Comparison of ENCODE assay signal across 12 cellular contexts in genomic region chr17:7656958-7657715, GRCh38. TPM values are rescaled to one million over a fixed set of nuclear protein-coding genes. Genes with fewer than 3 reads are reported as not detected.
A peak's percentile ranks its signal among the peaks of the same experiment; 100 is the strongest.
DNase-seq lines count a peak whose midpoint lies in the region; ATAC-seq and TF ChIP-seq lines count a peak whose summit lies in the region.
"Had no signal": no experiment of that assay in that cellular context is flagged by ENCODE, and none has a peak within 500 bp of the region (broad histone marks: within the 10 kb centered on the region; RNA-seq: fewer than 3 reads in every experiment).

No MANE protein-coding gene starts in this region.

- DNase-seq in Ammon's horn (ENCODE audit: low spot score) (peak; percentile 74), WTC11 (ENCODE audit: low spot score) (peak; percentile 94), left ventricle myocardium superior (peak; percentile 78), SW 1271 (lab: John Stamatoyannopoulos, UW) (no peak), NCI-H1092 treated with DMSO at 0.1 percent for 48 hours (lab: John Stamatoyannopoulos, UW) (no peak)
- DNase-seq: NCI-H2081 treated with DMSO at 0.1 percent for 48 hours; stimulated activated CD8-positive, alpha-beta memory T cell treated with anti-CD3 and anti-CD28 coated beads, Interleukin-4, amount 100 ng/mL, for 48 hours had no signal

- H3K27ac Mint-ChIP-seq in WTC11 = peak overlapping the region; percentile 97
- peak overlapping the region; percentile 82 to 92 (median 82) for H3K27ac Mint-ChIP-seq in nephron

- TF ChIP-seq CTCF in WTC11 (IDR thresholded peaks at IDR 0.05) (no peak), nephron (IDR thresholded peaks at IDR 0.05; ENCODE audit: unreplicated experiment in 3 of 3) (no peak)

- H3K27me3 Mint-ChIP-seq in WTC11 (ENCODE audit: low read depth) = peaks cover 14% of the 10 kb centered on the region
- peaks cover 15% of the 10 kb centered on the region for H3K27me3 Mint-ChIP-seq in nephron (ENCODE audit: low read depth)

- H3K4me3 Mint-ChIP-seq in WTC11 (peak overlapping the region; percentile 53), nephron (peak overlapping the region; percentile 31 to 62 (median 44))
- H3K4me3 Mint-ChIP-seq: central memory CD8-positive, alpha-beta T cell had no signal

- H3K4me1 Mint-ChIP-seq in WTC11 (peaks cover 46% of the 10 kb centered on the region), nephron (peaks cover 39% of the 10 kb centered on the region)
- H3K4me1 Mint-ChIP-seq: central memory CD8-positive, alpha-beta T cell had no signal

- POLR2A ChIA-PET in WTC11 (lab: Charles Lee) = interaction anchor here (0.5 to 2.4 kb wide), 15 partner anchors 9 to 185 kb away, joined by 3 to 22 read pairs (median 5); partner anchors contain the start of genes DNAH2, EFNB3, FXR2 and MPDU1

- ATAC-seq in WTC11 (peak; percentile 91), left ventricle myocardium superior (peak; percentile 79), esophagus mucosa (no peak), GM21526 (IDR thresholded peaks at IDR 0.05; ENCODE audit: low FRiP score, unreplicated experiment) (no peak)

- CTCF ChIA-PET in WTC11 (lab: Charles Lee) = interaction anchor here (0.5 to 6.9 kb wide), 24 partner anchors 9 to 404 kb away, joined by 3 to 68 read pairs (median 6); partner anchors contain the start of genes ACAP1, DNAH2, FXR2 and MPDU1

- intact Hi-C loops in left ventricle myocardium superior (cut with micrococcal nuclease) = no loop called here

- no peaks in the 10 kb centered on the region for H3K9me3 Mint-ChIP-seq in WTC11
- H3K9me3 Mint-ChIP-seq in nephron = no peaks in the 10 kb centered on the region
- H3K9me3 Mint-ChIP-seq: central memory CD8-positive, alpha-beta T cell had no signal

- peaks cover 28% of the 10 kb centered on the region for H3K36me3 Mint-ChIP-seq in WTC11
- H3K36me3 Mint-ChIP-seq in nephron (ENCODE audit: low read depth) = peaks cover 13% of the 10 kb centered on the region

TF ChIP-seq in WTC11, 78 proteins besides CTCF, POLR2A, EP300 and RAD21 (continues in another document):
- TF ChIP-seq E2F5 (CRISPR knock-in tag; IDR thresholded peaks at IDR 0.05) (no peak), FOXP1 (CRISPR knock-in tag; IDR thresholded peaks at IDR 0.05; ENCODE audit: borderline replicate concordance) (0 out of 2 replicates have a peak, but pooled peaks have one; percentile 38), KAT7 (CRISPR knock-in tag; IDR thresholded peaks at IDR 0.05; ENCODE audit: borderline replicate concordance) (no peak), ZSCAN18 (CRISPR knock-in tag; IDR thresholded peaks at IDR 0.05) (no peak), TEAD1 (CRISPR knock-in tag; IDR thresholded peaks at IDR 0.05) (0 out of 2 replicates have a peak, but pooled peaks have one; percentile 35), SMAD3 (CRISPR knock-in tag; IDR thresholded peaks at IDR 0.05; ENCODE audit: borderline replicate concordance) (no peak), GABPB1 (CRISPR knock-in tag; IDR thresholded peaks at IDR 0.05) (no peak), FOXK1 (CRISPR knock-in tag; IDR thresholded peaks at IDR 0.05) (peak; percentile 62; the same call in 1 of the 2 replicates), AR (CRISPR knock-in tag; IDR thresholded peaks at IDR 0.05) (no peak), AFF4 (CRISPR knock-in tag; IDR thresholded peaks at IDR 0.05; ENCODE audit: borderline replicate concordance) (no peak), USF1 (CRISPR knock-in tag; IDR thresholded peaks at IDR 0.05) (no peak), GRHL2 (CRISPR knock-in tag; IDR thresholded peaks at IDR 0.05; ENCODE audit: insufficient replicate concordance, severe bottlenecking) (no peak), SP1 (CRISPR knock-in tag; conservative IDR thresholded peaks at IDR 0.05) (peak; percentile 45; the same call in 1 of the 2 replicates), ZNF317 (CRISPR knock-in tag; IDR thresholded peaks at IDR 0.05; ENCODE audit: borderline replicate concordance, low read depth) (no peak), ATF3 (CRISPR knock-in tag; conservative IDR thresholded peaks at IDR 0.05) (no peak)

RNA-seq across cellular contexts. Expression of gene ATP1B2, which starts 6.4 kb away (rescaled TPM):
- total RNA-seq in WTC11 (2021) (29.1 to 37.5 TPM (median 35.9 TPM) in 3 replicates), left ventricle myocardium superior (3.2 TPM), esophagus mucosa (0.36 TPM)

RNA-seq across cellular contexts. Expression of gene SHBG, which starts 27.2 kb away (rescaled TPM):
- total RNA-seq in WTC11 (2021) (0.83 to 1.2 TPM (median 1.1 TPM) in 3 replicates), left ventricle myocardium superior (not detected), esophagus mucosa (0.48 TPM)
- total RNA-seq: A673 had no signal

RNA-seq across cellular contexts. Expression of gene SAT2, which starts 29.5 kb away (rescaled TPM):
- 68.3 to 75.8 TPM (median 73.1 TPM) in 3 replicates for total RNA-seq in WTC11 (2021)
- 74.4 TPM for total RNA-seq in left ventricle myocardium superior
- 35.7 TPM for total RNA-seq in esophagus mucosa

RNA-seq across cellular contexts. Expression of gene TP53, which starts 30.2 kb away (rescaled TPM):
- total RNA-seq in WTC11 (2021) (173 to 179 TPM (median 176 TPM) in 3 replicates), left ventricle myocardium superior (13.7 TPM), esophagus mucosa (74.1 TPM)

RNA-seq across cellular contexts. Expression of gene WRAP53, which starts 31.1 kb away (rescaled TPM):
- total RNA-seq in WTC11 (2021) (35.5 to 37.3 TPM (median 37.2 TPM) in 3 replicates), left ventricle myocardium superior (5.3 TPM), esophagus mucosa (8.5 TPM)

Comparison
In these comparisons a context has a peak if more than half of its experiments do, and no peak if none do; other contexts are left out.
1. DNase-seq: peak in Ammon's horn (single experiment), WTC11 (single experiment) and left ventricle myocardium superior (single experiment); none in SW 1271 (0 of 2) and NCI-H1092 treated with DMSO at 0.1 percent for 48 hours (single experiment).
2. ATAC-seq: peak in WTC11 (single experiment) and left ventricle myocardium superior (single experiment); none in esophagus mucosa (single experiment) and GM21526 (single experiment).